In genomic region chr6:86192123-86192522, GRCh38 we compare ENCODE assay signal across 8 cellular contexts.
DNase-seq lines count a peak whose midpoint lies in the region; ATAC-seq, FAIRE-seq and TF ChIP-seq lines count a peak whose summit lies in the region.

No MANE protein-coding gene starts in this region.

- H3K4me1 ChIP-seq in adipocyte (ENCODE audit: control insufficient read depth, insufficient read depth, low read length) = no peaks in the 10 kb centered on the region

- peak; percentile 66 for FAIRE-seq in GM12892 (lab: Jason Lieb, UNC)

- ATAC-seq in GM21529 (IDR thresholded peaks at IDR 0.05; ENCODE audit: unreplicated experiment) = peak; percentile 90
- peak; percentile 52 to 62 for ATAC-seq in stimulated activated naive B cell treated with anti-CD40 and anti-IgM and Interleukin-4, amounts not matched to agents 10 μg/mL and 1 μg/mL and 100 μg/mL, for 72 hours (replicated peaks)

- H3K36me3 ChIP-seq in adipocyte (ENCODE audit: control insufficient read depth, insufficient read depth, low read length, severe bottlenecking) = no peaks in the 10 kb centered on the region

- no peaks in the 10 kb centered on the region for H3K9me3 ChIP-seq in adipocyte (ENCODE audit: control insufficient read depth, low read length)

- no peaks in the 10 kb centered on the region for H3K4me1 Mint-ChIP-seq in stimulated activated naive B cell treated with anti-CD40 and anti-IgM and Interleukin-4, amounts not matched to agents 10 μg/mL and 1 μg/mL and 100 μg/mL, for 72 hours
- no peaks in the 10 kb centered on the region for H3K4me1 Mint-ChIP-seq in activated T-helper 1 cell treated with anti-CD3 and anti-CD28 coated beads, Interleukin-12 subunit alpha, Interleukin-12 subunit beta, Interleukin-2, Interleukin-4 antibody, amounts not matched to agents 30 ng/mL and 10 ng/mL and 1 ng/mL, durations not matched to agents 14 hours and 24 hours and 36 hours (ENCODE audit: low read depth)

- H3K27ac Mint-ChIP-seq in stimulated activated naive B cell treated with anti-CD40 and anti-IgM and Interleukin-4, amounts not matched to agents 10 μg/mL and 1 μg/mL and 100 μg/mL, for 72 hours = no peak overlapping the region
- no peak overlapping the region for H3K27ac Mint-ChIP-seq in activated T-helper 1 cell treated with anti-CD3 and anti-CD28 coated beads, Interleukin-12 subunit alpha, Interleukin-12 subunit beta, Interleukin-2, Interleukin-4 antibody, amounts not matched to agents 30 ng/mL and 10 ng/mL and 1 ng/mL, durations not matched to agents 14 hours and 24 hours and 36 hours

- DNase-seq in GM12892 (ENCODE audit: insufficient read length) (no peak), HT-29 (ENCODE audit: low spot score) (peak; percentile 60), adipocyte (ENCODE audit: low read depth) (peak; percentile 5), substantia nigra (lab: John Stamatoyannopoulos, UW) (no peak)
- no peak for DNase-seq in stimulated activated naive B cell treated with anti-CD40 and anti-IgM and Interleukin-4, amounts not matched to agents 10 μg/mL and 1 μg/mL and 100 μg/mL, for 72 hours
- no peak for DNase-seq in activated CD4-positive, alpha-beta T cell treated with anti-CD3 and anti-CD28 coated beads for 4 hours
- DNase-seq in activated T-helper 1 cell treated with anti-CD3 and anti-CD28 coated beads, Interleukin-12 subunit alpha, Interleukin-12 subunit beta, Interleukin-2, Interleukin-4 antibody, amounts not matched to agents 30 ng/mL and 10 ng/mL and 1 ng/mL, durations not matched to agents 14 hours and 24 hours and 36 hours (ENCODE audit: low spot score) = no peak

- intact Hi-C loops in activated T-helper 1 cell treated with anti-CD3 and anti-CD28 coated beads, Interleukin-12 subunit alpha, Interleukin-12 subunit beta, Interleukin-2, Interleukin-4 antibody, amounts not matched to agents 30 ng/mL and 10 ng/mL and 1 ng/mL, durations not matched to agents 14 hours and 24 hours and 36 hours (cut with micrococcal nuclease) = loop anchor here (5.0 kb wide), 2 partner anchors 270 to 435 kb away; no protein-coding TSS in a partner anchor

- no peaks in the 10 kb centered on the region for H3K27me3 Mint-ChIP-seq in stimulated activated naive B cell treated with anti-CD40 and anti-IgM and Interleukin-4, amounts not matched to agents 10 μg/mL and 1 μg/mL and 100 μg/mL, for 72 hours
- no peaks in the 10 kb centered on the region for H3K27me3 Mint-ChIP-seq in activated T-helper 1 cell treated with anti-CD3 and anti-CD28 coated beads, Interleukin-12 subunit alpha, Interleukin-12 subunit beta, Interleukin-2, Interleukin-4 antibody, amounts not matched to agents 30 ng/mL and 10 ng/mL and 1 ng/mL, durations not matched to agents 14 hours and 24 hours and 36 hours (ENCODE audit: insufficient read depth)

- no peak for TF ChIP-seq POLR2A in GM12892 (IDR thresholded peaks at IDR 0.05; ENCODE audit: low read depth, low read length)

- H3K4me3 Mint-ChIP-seq in stimulated activated naive B cell treated with anti-CD40 and anti-IgM and Interleukin-4, amounts not matched to agents 10 μg/mL and 1 μg/mL and 100 μg/mL, for 72 hours = no peak overlapping the region
- no peak overlapping the region for H3K4me3 Mint-ChIP-seq in activated T-helper 1 cell treated with anti-CD3 and anti-CD28 coated beads, Interleukin-12 subunit alpha, Interleukin-12 subunit beta, Interleukin-2, Interleukin-4 antibody, amounts not matched to agents 30 ng/mL and 10 ng/mL and 1 ng/mL, durations not matched to agents 14 hours and 24 hours and 36 hours

- no peaks in the 10 kb centered on the region for H3K27me3 ChIP-seq in adipocyte (replicated peaks; ENCODE audit: control insufficient read depth, insufficient read depth, low read length)

- H3K36me3 Mint-ChIP-seq in stimulated activated naive B cell treated with anti-CD40 and anti-IgM and Interleukin-4, amounts not matched to agents 10 μg/mL and 1 μg/mL and 100 μg/mL, for 72 hours = no peaks in the 10 kb centered on the region
- no peaks in the 10 kb centered on the region for H3K36me3 Mint-ChIP-seq in activated T-helper 1 cell treated with anti-CD3 and anti-CD28 coated beads, Interleukin-12 subunit alpha, Interleukin-12 subunit beta, Interleukin-2, Interleukin-4 antibody, amounts not matched to agents 30 ng/mL and 10 ng/mL and 1 ng/mL, durations not matched to agents 14 hours and 24 hours and 36 hours (ENCODE audit: low read depth)

- no peak overlapping the region for H3K9ac ChIP-seq in adipocyte (ENCODE audit: low read length)

- peaks cover 0 to 2% of the 10 kb centered on the region in 2 donors for H3K9me3 Mint-ChIP-seq in stimulated activated naive B cell treated with anti-CD40 and anti-IgM and Interleukin-4, amounts not matched to agents 10 μg/mL and 1 μg/mL and 100 μg/mL, for 72 hours
- H3K9me3 Mint-ChIP-seq in activated T-helper 1 cell treated with anti-CD3 and anti-CD28 coated beads, Interleukin-12 subunit alpha, Interleukin-12 subunit beta, Interleukin-2, Interleukin-4 antibody, amounts not matched to agents 30 ng/mL and 10 ng/mL and 1 ng/mL, durations not matched to agents 14 hours and 24 hours and 36 hours = no peaks in the 10 kb centered on the region

- H3K4me3 ChIP-seq in adipocyte (ENCODE audit: low read length) = no peak overlapping the region

- H3K27ac ChIP-seq in substantia nigra (ENCODE audit: low read depth, low read length, poor library complexity, severe bottlenecking) = no peak overlapping the region

Comparison
In these comparisons a context has a peak if more than half of its experiments do, and no peak if none do; other contexts are left out.
1. DNase-seq: peak in HT-29 (single experiment) and adipocyte (single experiment); none in GM12892 (single experiment), stimulated activated naive B cell treated with anti-CD40 and anti-IgM and Interleukin-4, amounts not matched to agents 10 μg/mL and 1 μg/mL and 100 μg/mL, for 72 hours (single experiment), substantia nigra (0 of 49), activated CD4-positive, alpha-beta T cell treated with anti-CD3 and anti-CD28 coated beads for 4 hours (0 of 2) and activated T-helper 1 cell treated with anti-CD3 and anti-CD28 coated beads, Interleukin-12 subunit alpha, Interleukin-12 subunit beta, Interleukin-2, Interleukin-4 antibody, amounts not matched to agents 30 ng/mL and 10 ng/mL and 1 ng/mL, durations not matched to agents 14 hours and 24 hours and 36 hours (single experiment).